Comparison of ENCODE assay signal across 18 cellular contexts in the genomic region with DNA sequence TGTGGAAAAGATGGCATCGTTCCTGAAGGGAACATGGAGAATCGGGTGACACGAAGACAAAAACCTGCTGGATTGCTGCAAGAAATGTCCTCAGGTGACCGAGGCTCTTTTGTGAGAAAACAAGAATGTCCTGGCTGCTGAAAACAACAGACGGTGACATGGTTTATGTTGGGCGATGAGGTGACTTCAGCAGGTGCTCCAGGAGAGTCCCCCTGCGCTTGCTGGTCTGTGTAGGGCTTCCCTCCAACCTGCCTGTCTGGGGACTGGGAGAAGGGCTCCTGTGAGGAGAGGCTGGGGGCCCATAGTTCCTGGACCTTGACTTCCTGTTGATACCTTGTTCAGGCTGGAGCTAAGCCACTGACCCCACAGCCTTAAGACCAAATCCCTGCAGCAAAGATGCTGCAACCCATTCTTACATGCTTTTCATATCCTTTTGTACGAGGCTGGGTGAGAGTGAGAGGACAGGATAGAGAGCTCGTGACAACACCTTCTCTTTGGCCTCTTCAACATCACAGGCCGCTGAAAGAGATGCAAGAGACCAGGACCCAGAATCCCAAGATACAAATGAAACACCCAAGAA.
"Had no signal": no experiment of that assay in that cellular context is flagged by ENCODE, and none has a peak within 500 bp of the region (broad histone marks: within the 10 kb centered on the region; RNA-seq: fewer than 3 reads in every experiment).

No MANE protein-coding gene starts in this region.

- H3K36me3 ChIP-seq: ascending aorta, esophagus squamous epithelium, lower lobe of right lung, tibial nerve had no signal

- H3K4me1 Mint-ChIP-seq: central memory CD8-positive, alpha-beta T cell; nephron had no signal

- H3K27me3 Mint-ChIP-seq: central memory CD8-positive, alpha-beta T cell; stimulated activated naive CD8-positive, alpha-beta T cell treated with anti-CD3 and anti-CD28 coated beads, Interleukin-15, Interleukin-2, amounts not matched to agents 100 ng/mL and 50 ng/mL, for 24 hours; T-cell had no signal

- H3K27me3 ChIP-seq: ascending aorta, tibial nerve had no signal

- H3K27ac Mint-ChIP-seq: dendritic cell treated with granulocyte-macrophage colony-stimulating factor and Interleukin-4, amounts not matched to agents 40 ng/mL and 50 ng/mL, for 4 days; nephron; stimulated activated naive CD8-positive, alpha-beta T cell treated with anti-CD3 and anti-CD28 coated beads, Interleukin-15, Interleukin-2, amounts not matched to agents 100 ng/mL and 50 ng/mL, for 24 hours; T-cell had no signal

- H3K36me3 Mint-ChIP-seq: T-cell had no signal

- H3K4me3 Mint-ChIP-seq: activated T-cell treated with anti-CD3 and anti-CD28 coated beads, Interleukin-2, amount 50 U/mL, for 4 hours; central memory CD8-positive, alpha-beta T cell; dendritic cell treated with granulocyte-macrophage colony-stimulating factor and Interleukin-4, amounts not matched to agents 40 ng/mL and 50 ng/mL, for 4 days; nephron; stimulated activated naive CD8-positive, alpha-beta T cell treated with anti-CD3 and anti-CD28 coated beads, Interleukin-15, Interleukin-2, amounts not matched to agents 100 ng/mL and 50 ng/mL, for 24 hours; T-cell had no signal

- H3K9me3 ChIP-seq: ascending aorta, esophagus squamous epithelium, lower lobe of right lung, psoas muscle, tibial nerve had no signal

- H3K27ac ChIP-seq: ascending aorta, esophagus squamous epithelium, lower lobe of right lung, psoas muscle, tibial nerve had no signal

- H3K9me3 Mint-ChIP-seq: activated T-cell treated with anti-CD3 and anti-CD28 coated beads, Interleukin-2, amount 50 U/mL, for 4 hours; central memory CD8-positive, alpha-beta T cell; dendritic cell treated with granulocyte-macrophage colony-stimulating factor and Interleukin-4, amounts not matched to agents 40 ng/mL and 50 ng/mL, for 4 days; stimulated activated naive CD8-positive, alpha-beta T cell treated with anti-CD3 and anti-CD28 coated beads, Interleukin-15, Interleukin-2, amounts not matched to agents 100 ng/mL and 50 ng/mL, for 24 hours had no signal

- DNase-seq: activated CD4-positive, alpha-beta T cell treated with anti-CD3 and anti-CD28 coated beads, Interleukin-2, amount 50 U/mL, for 1 hour; activated CD8-positive, alpha-beta memory T cell treated with anti-CD3 and anti-CD28 coated beads, Interleukin-2, amount 50 U/mL, for 4 hours; activated naive CD4-positive, alpha-beta T cell treated with anti-CD3 and anti-CD28 coated beads, Interleukin-2, amount 50 U/mL, for 16 hours; activated T-cell treated with anti-CD3 and anti-CD28 coated beads, Interleukin-2, amount 50 U/mL, for 4 hours; effector memory CD4-positive, alpha-beta T cell; esophagus squamous epithelium; lower lobe of right lung; occipital lobe; psoas muscle; right cardiac atrium; stimulated activated CD4-positive, alpha-beta T cell treated with anti-CD3 and anti-CD28 coated beads, Interleukin-2, amount 100 ng/mL, for 24 hours; T-cell had no signal

- H3K4me1 ChIP-seq: ascending aorta, lower lobe of right lung, psoas muscle, tibial nerve had no signal

- ATAC-seq: activated T-cell treated with anti-CD3 and anti-CD28 coated beads, Interleukin-2, amount 50 U/mL, for 4 hours; lower lobe of right lung; psoas muscle; right cardiac atrium; T-cell had no signal

- H3K4me3 ChIP-seq: ascending aorta, esophagus squamous epithelium, lower lobe of right lung, psoas muscle, tibial nerve had no signal
